23 cellular contexts compared by ENCODE assay signal in genomic region chr6:27748662-27749061, GRCh38.
"Had no signal": no experiment of that assay in that cellular context is flagged by ENCODE, and none has a peak within 500 bp of the region (broad histone marks: within the 10 kb centered on the region; RNA-seq: fewer than 3 reads in every experiment).

No MANE protein-coding gene starts in this region.

- H3K9me3 Mint-ChIP-seq: T-cell; T-helper 1 cell treated with Interleukin-12 subunit alpha and Interleukin-12 subunit beta and Interleukin-4 antibody, amounts not matched to agents 30 μg/mL and 1 μg/mL, for 36 hours had no signal

- H3K36me3 ChIP-seq: SJSA1 had no signal

- H3K4me1 ChIP-seq: SJSA1 had no signal

- H3K27ac Mint-ChIP-seq: T-cell; T-helper 1 cell treated with Interleukin-12 subunit alpha and Interleukin-12 subunit beta and Interleukin-4 antibody, amounts not matched to agents 30 μg/mL and 1 μg/mL, for 36 hours had no signal

- DNase-seq: KBM-7, MV-4-11, NCI-H1092, NCI-H1105 treated with DMSO at 0.1 percent for 48 hours, NCI-H1417 treated with DMSO at 0.1 percent for 48 hours, NCI-H146, NCI-H1694 treated with DMSO at 0.1 percent for 48 hours, NCI-H1930, NCI-H2081, NCI-H2107, NCI-H2227 treated with DMSO at 0.1 percent for 48 hours, NCI-H446, NCI-H510A, NCI-H524 treated with DMSO at 0.1 percent for 48 hours, NCI-H69, NCI-H774, Right ventricle myocardium superior, RPMI8226, SIG-M5, T-cell had no signal

- ATAC-seq: T-cell had no signal

- H3K9me3 ChIP-seq: SJSA1 had no signal

- H3K27ac ChIP-seq: SJSA1, SK-N-MC had no signal

- H3K27me3 ChIP-seq: SJSA1 had no signal

- H3K4me3 Mint-ChIP-seq: T-cell; T-helper 1 cell treated with Interleukin-12 subunit alpha and Interleukin-12 subunit beta and Interleukin-4 antibody, amounts not matched to agents 30 μg/mL and 1 μg/mL, for 36 hours had no signal

- H3K36me3 Mint-ChIP-seq: T-cell had no signal

- H3K4me3 ChIP-seq: SJSA1, SK-N-MC had no signal
